Comparison of ENCODE assay signal across 23 cellular contexts in genomic region chr2:15974565-15975260, GRCh38. TPM values are rescaled to one million over a fixed set of nuclear protein-coding genes. Genes with fewer than 3 reads are reported as not detected.
A peak's percentile ranks its signal among the peaks of the same experiment; 100 is the strongest.
DNase-seq lines count a peak whose midpoint lies in the region; ATAC-seq, FAIRE-seq and TF ChIP-seq lines count a peak whose summit lies in the region.
"Had no signal": no experiment of that assay in that cellular context is flagged by ENCODE, and none has a peak within 500 bp of the region (broad histone marks: within the 10 kb centered on the region; RNA-seq: fewer than 3 reads in every experiment).

No MANE protein-coding gene starts in this region.

- ATAC-seq in PC-3 (no peak), GM21717 (IDR thresholded peaks at IDR 0.05; ENCODE audit: unreplicated experiment) (no peak)
- ATAC-seq: CD8-positive, alpha-beta T cell had no signal

- H3K4me1 Mint-ChIP-seq in H9 (peaks cover 53 to 63% of the 10 kb centered on the region in 2 experiments), nephron progenitor cell (peaks cover 72% of the 10 kb centered on the region)

- intact Hi-C loops in PC-3 (cut with micrococcal nuclease): no loop called here

- no peak overlapping the region for H3K4me3 ChIP-seq in H1 (ENCODE audit: extremely low read depth in 1 of 4, insufficient read depth in 2 of 4, low read depth in 3 of 4, low read length in 4 of 4)
- no peak overlapping the region for H3K4me3 ChIP-seq in small intestine (ENCODE audit: low read depth in 1 of 2, low read length in 2 of 2)
- H3K4me3 ChIP-seq in PC-3 (ENCODE audit: low read length): no peak overlapping the region
- H3K4me3 ChIP-seq: BLaER1 treated with 17β-estradiol and CSF1 and Interleukin-3, amounts not matched to agents 10 nM and 100 nM had no signal

- H3K79me1 ChIP-seq in H9 (ENCODE audit: insufficient read depth, low read depth, low read length, poor library complexity, severe bottlenecking) (no peaks in the 10 kb centered on the region), H1 (ENCODE audit: low read depth, low read length) (no peaks in the 10 kb centered on the region)

- H3K4ac ChIP-seq in H9 (ENCODE audit: low read depth, low read length) (no peak overlapping the region), H1 (replicated peaks; ENCODE audit: insufficient read length, low read depth, low read length) (no peak overlapping the region)

- no CpG with 5 or more reads among the region's 5 CpGs for WGBS in H9 (ENCODE audit: extremely low coverage, insufficient read length, low lambda C conversion rate)
- WGBS in H1 (ENCODE audit: extremely low coverage in 1 of 2, insufficient coverage in 1 of 2, insufficient read length in 1 of 2, insufficient replicate concordance in 2 of 2, low coverage in 1 of 2, low lambda C conversion rate in 2 of 2, missing lambda C conversion rate in 1 of 2), 2 experiments: 88% methylated on average over 5 of the region's 5 CpGs; no CpG with 5 or more reads in 1 of the 2 experiments
- 79 to 86% (median 80%) methylated on average over 5 of the region's 5 CpGs for WGBS in small intestine, 3 donors

- H3K36me3 Mint-ChIP-seq in H9 (ENCODE audit: insufficient read depth in 1 of 3, low read depth in 3 of 3) (no peaks in the 10 kb centered on the region), nephron progenitor cell (ENCODE audit: low read depth) (no peaks in the 10 kb centered on the region)
- H3K36me3 Mint-ChIP-seq: CD8-positive, alpha-beta T cell had no signal

- H3K9me3 ChIP-seq in H9 (ENCODE audit: control insufficient read depth, low read depth, low read length): no peaks in the 10 kb centered on the region
- no peaks in the 10 kb centered on the region for H3K9me3 ChIP-seq in H1 (ENCODE audit: insufficient read depth in 2 of 2, low read depth in 1 of 2, low read length in 1 of 2)
- no peaks in the 10 kb centered on the region for H3K9me3 ChIP-seq in small intestine (ENCODE audit: control insufficient read depth, low read depth)
- H3K9me3 ChIP-seq in PC-3 (ENCODE audit: low read length): no peaks in the 10 kb centered on the region
- H3K9me3 ChIP-seq: BLaER1 treated with 17β-estradiol and CSF1 and Interleukin-3, amounts not matched to agents 10 nM and 100 nM; Caco-2 had no signal

- no peak overlapping the region for H3K4me2 ChIP-seq in H9 (ENCODE audit: insufficient read depth, insufficient read length, low read length)
- H3K4me2 ChIP-seq in H1 (ENCODE audit: insufficient read depth in 1 of 2, low read depth in 2 of 2, low read length in 2 of 2): no peak overlapping the region
- no peak overlapping the region for H3K4me2 ChIP-seq in PC-3 (ENCODE audit: low read length)

- TF ChIP-seq RAD21 in H1 (IDR thresholded peaks at IDR 0.05 in 1 of 2, conservative IDR thresholded peaks at IDR 0.05 in 1 of 2; ENCODE audit: low read depth in 2 of 2, low read length in 2 of 2): no peak

- H2AFZ ChIP-seq in H9 (ENCODE audit: low read length) (no peak overlapping the region), H1 (ENCODE audit: low read length) (no peak overlapping the region), PC-3 (ENCODE audit: low read length) (no peak overlapping the region)

- TF ChIP-seq EP300 in H1 (IDR thresholded peaks at IDR 0.05; ENCODE audit: borderline replicate concordance in 1 of 2, low read depth in 2 of 2, low read length in 2 of 2): no peak

- POLR2A ChIA-PET in H1 (lab: Charles Lee; ENCODE audit: partially characterized antibody): interaction anchor here (0.7 to 1.1 kb wide), 2 partner anchors 9 to 31 kb away, joined by 3 to 4 read pairs; no protein-coding TSS in a partner anchor
- POLR2A ChIA-PET in PC-3 (lab: Charles Lee; ENCODE audit: unreplicated experiment): no interaction called here

- H4K8ac ChIP-seq in H9 (replicated peaks; ENCODE audit: insufficient read length, low read depth, low read length) (no peak overlapping the region), H1 (ENCODE audit: extremely low read depth, insufficient read depth, low read length) (no peak overlapping the region)

- no peaks in the 10 kb centered on the region for H3K9me2 ChIP-seq in PC-3 (replicated peaks; ENCODE audit: low read length)

- H3K27me3 Mint-ChIP-seq in H9 (ENCODE audit: low read depth) (no peaks in the 10 kb centered on the region; the same call in 1 of the 2 replicates), nephron progenitor cell (ENCODE audit: low read depth, poor library complexity) (peaks cover 6% of the 10 kb centered on the region)
- H3K27me3 Mint-ChIP-seq: CD4-positive, alpha-beta T cell had no signal

- H4K5ac ChIP-seq in H9 (ENCODE audit: insufficient read length, low read depth, low read length): no peak overlapping the region
- H4K5ac ChIP-seq in H1 (ENCODE audit: insufficient read length, low read depth, low read length): no peak overlapping the region

- H3K79me2 ChIP-seq in H9 (ENCODE audit: insufficient read depth, low read length) (no peaks in the 10 kb centered on the region), H1 (ENCODE audit: control insufficient read depth in 1 of 2, insufficient read depth in 2 of 2, low read length in 2 of 2) (no peaks in the 10 kb centered on the region), PC-3 (ENCODE audit: low read length) (no peaks in the 10 kb centered on the region)

- no peaks in the 10 kb centered on the region for H3F3A ChIP-seq in PC-3 (ENCODE audit: low read length, unreplicated experiment)

- no peak overlapping the region for H4K91ac ChIP-seq in H9 (ENCODE audit: insufficient read length, low read depth, low read length)
- no peak overlapping the region for H4K91ac ChIP-seq in H1 (replicated peaks; ENCODE audit: insufficient read length, low read length)

- H2BK12ac ChIP-seq in H9 (ENCODE audit: insufficient read length, low read depth, low read length): no peak overlapping the region
- H2BK12ac ChIP-seq in H1 (ENCODE audit: low read depth, low read length): no peak overlapping the region

- H3K4me1 ChIP-seq in H9 (ENCODE audit: insufficient read depth, low read length) (no peaks in the 10 kb centered on the region; the same call in 1 of the 2 replicates), H1 (replicated peaks in 1 of 4; ENCODE audit: control insufficient read depth in 3 of 4, insufficient read depth in 4 of 4, low read length in 3 of 4) (peaks cover 1 to 7% (median 6%) of the 10 kb centered on the region in 4 experiments; a peak in 6 of 7 replicates), small intestine (ENCODE audit: control insufficient read depth in 2 of 2, insufficient read depth in 1 of 2, low read depth in 1 of 2, low read length in 1 of 2) (no peaks in the 10 kb centered on the region), PC-3 (ENCODE audit: insufficient read depth, low read length) (no peaks in the 10 kb centered on the region)
- H3K4me1 ChIP-seq: Caco-2 had no signal

- H3K18ac ChIP-seq in H9 (ENCODE audit: insufficient read length, low read depth, low read length): no peak overlapping the region
- H3K18ac ChIP-seq in H1 (ENCODE audit: extremely low read depth, low read length): no peak overlapping the region

- H3K56ac ChIP-seq in H9 (ENCODE audit: insufficient read length, low read depth, low read length) (no peak overlapping the region), H1 (replicated peaks; ENCODE audit: insufficient read length, low read depth, low read length) (no peak overlapping the region)

- no peaks in the 10 kb centered on the region; a peak in 1 of 5 replicates for H3K9me3 Mint-ChIP-seq in H9
- H3K9me3 Mint-ChIP-seq in nephron progenitor cell: no peaks in the 10 kb centered on the region
- H3K9me3 Mint-ChIP-seq: CD4-positive, alpha-beta T cell; CD8-positive, alpha-beta T cell had no signal

- H3K27ac ChIP-seq in H9 (ENCODE audit: insufficient read length, low read depth, low read length): no peak overlapping the region
- H3K27ac ChIP-seq in H1 (ENCODE audit: low read depth, low read length): no peak overlapping the region
- no peak overlapping the region for H3K27ac ChIP-seq in small intestine (ENCODE audit: low read depth in 1 of 2, low read length in 1 of 2)
- no peak overlapping the region for H3K27ac ChIP-seq in PC-3 (ENCODE audit: low read length)
- H3K27ac ChIP-seq: BLaER1 treated with 17β-estradiol and CSF1 and Interleukin-3, amounts not matched to agents 10 nM and 100 nM; C4-2B had no signal

- H2AK5ac ChIP-seq in H9 (ENCODE audit: insufficient read length, low read length) (no peak overlapping the region), H1 (ENCODE audit: low read depth, low read length) (no peak overlapping the region)

- TF ChIP-seq CTCF in H9 (conservative IDR thresholded peaks at IDR 0.05): no peak
- TF ChIP-seq CTCF in H1 (IDR thresholded peaks at IDR 0.05; ENCODE audit: control extremely low read depth in 1 of 3, insufficient read depth in 1 of 3, low read depth in 1 of 3, low read length in 3 of 3): no peak
- no peak for TF ChIP-seq CTCF in nephron progenitor cell (IDR thresholded peaks at IDR 0.05)
- TF ChIP-seq CTCF in PC-3 (conservative IDR thresholded peaks at IDR 0.05; ENCODE audit: low read depth, low read length): no peak

- H3K14ac ChIP-seq in H9 (ENCODE audit: insufficient read depth, low read length): no peak overlapping the region
- no peak overlapping the region for H3K14ac ChIP-seq in H1 (ENCODE audit: insufficient read length)

- H3K4me3 Mint-ChIP-seq in H9 (no peak overlapping the region), nephron progenitor cell (no peak overlapping the region)
- H3K4me3 Mint-ChIP-seq: CD4-positive, alpha-beta T cell; CD8-positive, alpha-beta T cell had no signal

- no peak overlapping the region for H2BK20ac ChIP-seq in H9 (ENCODE audit: low read depth, low read length, poor library complexity, severe bottlenecking)
- 0 out of 2 replicates have a peak overlapping the region, but pooled peaks have one; percentile 17 for H2BK20ac ChIP-seq in H1 (ENCODE audit: low read length)

- no peak for DNase-seq in H9
- DNase-seq in H1 (ENCODE audit: low read depth in 1 of 2, low spot score in 2 of 2): no peak
- no peak for DNase-seq in nephron progenitor cell
- DNase-seq in small intestine: no peak
- DNase-seq in PC-3: no peak
- DNase-seq: 8988T; ACHN; Caco-2; Calu3; CD4-positive, alpha-beta T cell; CD8-positive, alpha-beta T cell; DMS79 treated with DMSO at 0.1 percent for 48 hours; GF-D8 had no signal

- H3K23me2 ChIP-seq in H9 (ENCODE audit: insufficient read length, low read depth, low read length, poor library complexity, severe bottlenecking) (peaks cover 3% of the 10 kb centered on the region), H1 (ENCODE audit: low read depth, low read length) (no peaks in the 10 kb centered on the region)

- no TSS peak for BruUV-seq in PC-3 (replicated peaks; lab: Mats Ljungman, UMichigan)

- H2BK120ac ChIP-seq in H9 (ENCODE audit: low read depth, low read length, poor library complexity, severe bottlenecking): no peak overlapping the region
- H2BK120ac ChIP-seq in H1 (replicated peaks; ENCODE audit: low read depth, low read length): no peak overlapping the region

- no peaks in the 10 kb centered on the region for H4K20me1 ChIP-seq in H9 (ENCODE audit: control insufficient read depth, insufficient read depth, insufficient read length)
- H4K20me1 ChIP-seq in H1 (replicated peaks in 1 of 2; ENCODE audit: control insufficient read depth in 1 of 2, insufficient read depth in 2 of 2, low read length in 2 of 2): no peaks in the 10 kb centered on the region
- no peaks in the 10 kb centered on the region for H4K20me1 ChIP-seq in PC-3 (ENCODE audit: low read length)
- H4K20me1 ChIP-seq: BLaER1 treated with 17β-estradiol and CSF1 and Interleukin-3, amounts not matched to agents 10 nM and 100 nM had no signal

- H3K27me3 ChIP-seq in H9 (ENCODE audit: insufficient read depth, low read length): no peaks in the 10 kb centered on the region
- no peaks in the 10 kb centered on the region for H3K27me3 ChIP-seq in H1 (replicated peaks in 1 of 4; ENCODE audit: control insufficient read depth in 3 of 4, extremely low read depth in 1 of 4, insufficient read depth in 3 of 4, low read length in 3 of 4)
- no peaks in the 10 kb centered on the region for H3K27me3 ChIP-seq in small intestine (ENCODE audit: control insufficient read depth in 2 of 2, insufficient read depth in 2 of 2, low read length in 2 of 2)
- H3K27me3 ChIP-seq in PC-3 (ENCODE audit: low read length): no peaks in the 10 kb centered on the region
- H3K27me3 ChIP-seq: BLaER1 treated with 17β-estradiol and CSF1 and Interleukin-3, amounts not matched to agents 10 nM and 100 nM had no signal

- CTCF ChIA-PET in H1 (lab: Charles Lee; ENCODE audit: partially characterized antibody) (interaction anchor here (0.7 to 1.7 kb wide), 5 partner anchors 20 to 60 kb away, joined by 3 to 5 read pairs (median 4); partner anchors contain the start of gene MYCN), PC-3 (lab: Charles Lee) (no interaction called here)

- FAIRE-seq in H1 (lab: Jason Lieb, UNC) (no peak), small intestine (lab: Jason Lieb, UNC) (no peak)
- FAIRE-seq: A204.1, D721Med, G401.6, GM12891, GM19239 had no signal

- no peak overlapping the region for H2BK5ac ChIP-seq in H9 (ENCODE audit: insufficient read length, low read length)
- no peak overlapping the region for H2BK5ac ChIP-seq in H1 (ENCODE audit: low read depth, low read length)

- H3K23ac ChIP-seq in H9 (ENCODE audit: insufficient read length, low read depth, low read length) (no peak overlapping the region), H1 (ENCODE audit: insufficient read length) (no peak overlapping the region)

- no peak overlapping the region for H3K9ac ChIP-seq in H9 (ENCODE audit: extremely low read depth, insufficient read length, low read length)
- no peak overlapping the region for H3K9ac ChIP-seq in H1 (replicated peaks in 1 of 4; ENCODE audit: extremely low read depth in 1 of 4, low read depth in 3 of 4, low read length in 3 of 4)
- no peak overlapping the region for H3K9ac ChIP-seq in PC-3 (ENCODE audit: low read length)
- H3K9ac ChIP-seq: BLaER1 treated with 17β-estradiol and CSF1 and Interleukin-3, amounts not matched to agents 10 nM and 100 nM had no signal

- H3K36me3 ChIP-seq in H1 (ENCODE audit: control insufficient read depth in 2 of 4, insufficient read depth in 4 of 4, low read length in 3 of 4): no peaks in the 10 kb centered on the region
- no peaks in the 10 kb centered on the region for H3K36me3 ChIP-seq in small intestine (ENCODE audit: control insufficient read depth in 2 of 2, insufficient read depth in 2 of 2, low read length in 2 of 2)
- H3K36me3 ChIP-seq in PC-3 (ENCODE audit: low read depth, low read length): no peaks in the 10 kb centered on the region
- H3K36me3 ChIP-seq: BLaER1 treated with 17β-estradiol and CSF1 and Interleukin-3, amounts not matched to agents 10 nM and 100 nM had no signal

- H2BK15ac ChIP-seq in H9 (ENCODE audit: low read depth, low read length) (no peak overlapping the region), H1 (ENCODE audit: low read length) (0 out of 2 replicates have a peak overlapping the region, but pooled peaks have one; percentile 32)

- no peak overlapping the region for H3T11ph ChIP-seq in H9 (ENCODE audit: low read length)

- H3K27ac Mint-ChIP-seq in H9 (peak overlapping the region in 2 of 3 experiments; percentile 5 to 11; a peak in 1 of 7 replicates), nephron progenitor cell (peak overlapping the region; percentile 16)
- H3K27ac Mint-ChIP-seq: CD4-positive, alpha-beta T cell; CD8-positive, alpha-beta T cell had no signal

- TF ChIP-seq POLR2A in H1 (IDR thresholded peaks at IDR 0.05; ENCODE audit: control extremely low read depth in 1 of 2, low read depth in 2 of 2, low read length in 2 of 2): no peak

RNA-seq across cellular contexts. Expression of gene MYCN, which starts 34.4 kb away (rescaled TPM):
- total RNA-seq in H9 (2021) (100.0 and 105 TPM in 2 replicates), PC-3 (2014; rRNA removed) (not detected in 2 replicates)
- total RNA-seq in H1 (2021; fragmentation: NEBNext Ultra II Directional; extraction: Animal tissue kit (Norgen Biotek cat#: 25700)): 137 and 142 TPM in 2 replicates
- polyA plus RNA-seq in H1 (2011; rRNA removed) (87.8 and 100 TPM in 2 replicates), small intestine (1 to 10 TPM; 1.1 to 2.5 (median 2.1) TPM)
- 90.7 TPM for polyA plus RNA-seq in H1 (2011; cell fraction: cytosol; rRNA removed)
- polyA plus RNA-seq in H1 (2011; cell fraction: nucleus; rRNA removed): 82.0 TPM
- polyA plus RNA-seq in H1 (2012, experiment 1 of 2): 85.1 to 103 TPM (median 94.3 TPM) in 4 replicates
- 144 TPM for polyA plus RNA-seq in H1 (2012, experiment 2 of 2)
- 90.2 TPM for polyA plus RNA-seq in H1 (2013, experiment 1 of 2)
- polyA plus RNA-seq in H1 (2013, experiment 2 of 2): 86.8 TPM
- polyA minus RNA-seq in H1 (2011; rRNA and poly(A)+ RNA removed): 51.6 and 92.6 TPM in 2 replicates
- 57.2 TPM for polyA minus RNA-seq in H1 (2011; cell fraction: cytosol; rRNA and poly(A)+ RNA removed)
- polyA minus RNA-seq in H1 (2011; cell fraction: nucleus; rRNA and poly(A)+ RNA removed): 35.0 TPM
- total RNA-seq: CD8-positive, alpha-beta T cell had no signal
- polyA plus RNA-seq: AG04450, BJ had no signal

Comparison
In these comparisons a context has a peak if more than half of its experiments do, and no peak if none do; other contexts are left out.
1. RNA of gene MYCN, which starts 34.4 kb away (total RNA-seq): 137 to 142 TPM in H1 and 100.0 to 105 TPM in H9; not detected in PC-3; every median in the first group is over 100 times any median in the second.